ENCODE assay signal across 13 cellular contexts in the genomic region with DNA sequence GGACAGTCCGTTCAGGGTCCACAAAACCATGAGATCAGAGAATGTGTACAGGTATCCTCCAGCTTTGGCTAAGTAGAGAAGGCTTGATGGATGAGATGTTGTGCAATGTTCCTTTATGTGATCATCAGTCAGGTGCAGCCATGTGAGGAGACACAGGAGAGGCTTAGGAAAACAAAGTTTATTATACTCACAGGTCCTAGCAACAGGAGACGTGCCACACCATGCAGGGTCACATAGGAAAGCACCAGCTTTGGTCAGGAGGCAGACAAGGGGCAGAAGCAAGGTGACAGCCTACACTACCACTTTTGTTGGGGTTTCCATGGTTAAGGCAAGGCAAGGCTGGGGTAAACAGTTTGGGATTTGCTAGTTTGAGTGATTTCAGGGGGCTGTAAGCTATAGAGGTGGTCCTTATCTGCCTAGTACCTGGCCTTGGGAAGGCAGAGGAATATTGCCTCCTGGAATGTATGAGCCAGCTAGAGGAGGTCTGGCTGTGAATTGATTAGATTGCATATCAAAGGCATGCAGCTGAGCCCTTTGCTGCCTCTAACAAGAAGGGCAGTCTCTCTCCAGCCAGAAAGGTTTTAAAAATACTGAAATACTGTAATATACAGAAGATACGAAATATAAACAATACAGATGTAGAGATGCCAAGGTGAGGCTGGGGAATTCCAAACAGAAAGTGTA.
DNase-seq lines count a peak whose midpoint lies in the region; ATAC-seq and TF ChIP-seq lines count a peak whose summit lies in the region.
"Had no signal": no experiment of that assay in that cellular context is flagged by ENCODE, and none has a peak within 500 bp of the region (broad histone marks: within the 10 kb centered on the region; RNA-seq: fewer than 3 reads in every experiment).

No MANE protein-coding gene starts in this region.

- TF ChIP-seq POLR2A in erythroblast (IDR thresholded peaks at IDR 0.05; ENCODE audit: low read length) = no peak

- H3K4me1 Mint-ChIP-seq in H9 = peaks cover 30 to 33% of the 10 kb centered on the region in 2 experiments
- H3K4me1 Mint-ChIP-seq: CD4-positive, alpha-beta memory T cell had no signal

- H2BK12ac ChIP-seq in H9 (ENCODE audit: insufficient read length, low read depth, low read length) = no peak overlapping the region

- H2BK15ac ChIP-seq in H9 (ENCODE audit: low read depth, low read length) = no peak overlapping the region

- H3K18ac ChIP-seq in H9 (ENCODE audit: insufficient read length, low read depth, low read length) = peak overlapping the region; percentile 4

- WGBS in H9 (ENCODE audit: extremely low coverage, insufficient read length, low lambda C conversion rate) = no CpG with 5 or more reads among the region's 3 CpGs

- H3K27me3 ChIP-seq in H9 (ENCODE audit: insufficient read depth, low read length) (no peaks in the 10 kb centered on the region), NT2/D1 (ENCODE audit: insufficient read depth, insufficient read length) (no peaks in the 10 kb centered on the region)

- ATAC-seq in GM19328 (IDR thresholded peaks at IDR 0.05; ENCODE audit: unreplicated experiment) (no peak), HG03196 (IDR thresholded peaks at IDR 0.05; ENCODE audit: unreplicated experiment) (no peak)

- H3K4me1 ChIP-seq in H9 (ENCODE audit: insufficient read depth, low read length) (peaks cover 8% of the 10 kb centered on the region; the same call in 1 of the 2 replicates), NT2/D1 (ENCODE audit: insufficient read depth, insufficient read length) (peaks cover 4% of the 10 kb centered on the region)
- H3K4me1 ChIP-seq: BE2C had no signal

- no peak overlapping the region for H4K91ac ChIP-seq in H9 (ENCODE audit: insufficient read length, low read depth, low read length)

- H3K27ac ChIP-seq in H9 (ENCODE audit: insufficient read length, low read depth, low read length) = no peak overlapping the region

- no peaks in the 10 kb centered on the region for H3K79me1 ChIP-seq in H9 (ENCODE audit: insufficient read depth, low read depth, low read length, poor library complexity, severe bottlenecking)

- no peak overlapping the region for H3K14ac ChIP-seq in H9 (ENCODE audit: insufficient read depth, low read length)

- no peaks in the 10 kb centered on the region for H3K36me3 Mint-ChIP-seq in H9 (ENCODE audit: insufficient read depth in 1 of 3, low read depth in 3 of 3)
- H3K36me3 Mint-ChIP-seq: CD4-positive, alpha-beta memory T cell had no signal

- no peak overlapping the region for H2AFZ ChIP-seq in H9 (ENCODE audit: low read length)

- no peaks in the 10 kb centered on the region for H3K36me3 ChIP-seq in NT2/D1 (ENCODE audit: insufficient read depth, insufficient read length, low read length)
- H3K36me3 ChIP-seq: BE2C had no signal

- no peak overlapping the region for H2BK20ac ChIP-seq in H9 (ENCODE audit: low read depth, low read length, poor library complexity, severe bottlenecking)

- H4K20me1 ChIP-seq in H9 (ENCODE audit: control insufficient read depth, insufficient read depth, insufficient read length) = no peaks in the 10 kb centered on the region

- H3K4me2 ChIP-seq in H9 (ENCODE audit: insufficient read depth, insufficient read length, low read length) = peak overlapping the region; percentile 22

- H3K23ac ChIP-seq in H9 (ENCODE audit: insufficient read length, low read depth, low read length) = no peak overlapping the region

- H3K4me3 ChIP-seq in NT2/D1 (ENCODE audit: insufficient read length, low read depth) = no peak overlapping the region

- no peak for TF ChIP-seq CTCF in H9 (conservative IDR thresholded peaks at IDR 0.05)

- H3K27me3 Mint-ChIP-seq in H9 (ENCODE audit: low read depth) = peaks cover 3% of the 10 kb centered on the region; the same call in 1 of the 2 replicates
- H3K27me3 Mint-ChIP-seq: CD4-positive, alpha-beta memory T cell had no signal

- no peaks in the 10 kb centered on the region for H3K9me3 ChIP-seq in H9 (ENCODE audit: control insufficient read depth, low read depth, low read length)
- no peaks in the 10 kb centered on the region for H3K9me3 ChIP-seq in NT2/D1 (ENCODE audit: insufficient read depth, low read length)
- H3K9me3 ChIP-seq: BE2C had no signal

- H3K56ac ChIP-seq in H9 (ENCODE audit: insufficient read length, low read depth, low read length) = no peak overlapping the region

- H3K4me3 Mint-ChIP-seq in H9 = no peak overlapping the region; a peak in 1 of 5 replicates
- H3K4me3 Mint-ChIP-seq: CD4-positive, alpha-beta memory T cell had no signal

- H3K9me3 Mint-ChIP-seq in H9 = no peaks in the 10 kb centered on the region; a peak in 1 of 5 replicates

- DNase-seq in H9 = peak; percentile 48
- DNase-seq in NT2/D1 (ENCODE audit: low read depth, low spot score) = peak; percentile 38
- DNase-seq in erythroblast (lab: John Stamatoyannopoulos, UW) = peak; percentile 59 to 81
- peak; percentile 70 for DNase-seq in left kidney (ENCODE audit: low read depth, low spot score)
- no peak for DNase-seq in activated CD8-positive, alpha-beta memory T cell treated with anti-CD3 and anti-CD28 coated beads for 24 hours
- DNase-seq: BE2C; CD4-positive, alpha-beta memory T cell; HCEC 1CT; NCI-H1436 treated with DMSO at 0.1 percent for 48 hours; NCI-H2081; SIG-M5 had no signal

- H2BK120ac ChIP-seq in H9 (ENCODE audit: low read depth, low read length, poor library complexity, severe bottlenecking) = no peak overlapping the region

- H4K8ac ChIP-seq in H9 (replicated peaks; ENCODE audit: insufficient read length, low read depth, low read length) = no peak overlapping the region

- no peak overlapping the region for H2BK5ac ChIP-seq in H9 (ENCODE audit: insufficient read length, low read length)

- H4K5ac ChIP-seq in H9 (ENCODE audit: insufficient read length, low read depth, low read length) = no peak overlapping the region

- peak overlapping the region in 2 of 3 experiments; percentile 3 to 28; a peak in 3 of 7 replicates for H3K27ac Mint-ChIP-seq in H9
- H3K27ac Mint-ChIP-seq: CD4-positive, alpha-beta memory T cell had no signal

- H3T11ph ChIP-seq in H9 (ENCODE audit: low read length) = no peak overlapping the region

- no peaks in the 10 kb centered on the region for H3K79me2 ChIP-seq in H9 (ENCODE audit: insufficient read depth, low read length)

- no peak overlapping the region for H3K4ac ChIP-seq in H9 (ENCODE audit: low read depth, low read length)

- no peak overlapping the region for H3K9ac ChIP-seq in H9 (ENCODE audit: extremely low read depth, insufficient read length, low read length)
- peak overlapping the region; percentile 38 for H3K9ac ChIP-seq in NT2/D1 (ENCODE audit: insufficient read length, low read depth)

- no peaks in the 10 kb centered on the region for H3K23me2 ChIP-seq in H9 (ENCODE audit: insufficient read length, low read depth, low read length, poor library complexity, severe bottlenecking)

- H2AK5ac ChIP-seq in H9 (ENCODE audit: insufficient read length, low read length) = no peak overlapping the region
